Comparison of ENCODE assay signal across 8 cellular contexts in genomic region chr17:58328195-58329034, GRCh38. TPM values are rescaled to one million over a fixed set of nuclear protein-coding genes. Genes with fewer than 3 reads are reported as not detected.
DNase-seq lines count a peak whose midpoint lies in the region; ATAC-seq and FAIRE-seq lines count a peak whose summit lies in the region.

A gene with protein sequence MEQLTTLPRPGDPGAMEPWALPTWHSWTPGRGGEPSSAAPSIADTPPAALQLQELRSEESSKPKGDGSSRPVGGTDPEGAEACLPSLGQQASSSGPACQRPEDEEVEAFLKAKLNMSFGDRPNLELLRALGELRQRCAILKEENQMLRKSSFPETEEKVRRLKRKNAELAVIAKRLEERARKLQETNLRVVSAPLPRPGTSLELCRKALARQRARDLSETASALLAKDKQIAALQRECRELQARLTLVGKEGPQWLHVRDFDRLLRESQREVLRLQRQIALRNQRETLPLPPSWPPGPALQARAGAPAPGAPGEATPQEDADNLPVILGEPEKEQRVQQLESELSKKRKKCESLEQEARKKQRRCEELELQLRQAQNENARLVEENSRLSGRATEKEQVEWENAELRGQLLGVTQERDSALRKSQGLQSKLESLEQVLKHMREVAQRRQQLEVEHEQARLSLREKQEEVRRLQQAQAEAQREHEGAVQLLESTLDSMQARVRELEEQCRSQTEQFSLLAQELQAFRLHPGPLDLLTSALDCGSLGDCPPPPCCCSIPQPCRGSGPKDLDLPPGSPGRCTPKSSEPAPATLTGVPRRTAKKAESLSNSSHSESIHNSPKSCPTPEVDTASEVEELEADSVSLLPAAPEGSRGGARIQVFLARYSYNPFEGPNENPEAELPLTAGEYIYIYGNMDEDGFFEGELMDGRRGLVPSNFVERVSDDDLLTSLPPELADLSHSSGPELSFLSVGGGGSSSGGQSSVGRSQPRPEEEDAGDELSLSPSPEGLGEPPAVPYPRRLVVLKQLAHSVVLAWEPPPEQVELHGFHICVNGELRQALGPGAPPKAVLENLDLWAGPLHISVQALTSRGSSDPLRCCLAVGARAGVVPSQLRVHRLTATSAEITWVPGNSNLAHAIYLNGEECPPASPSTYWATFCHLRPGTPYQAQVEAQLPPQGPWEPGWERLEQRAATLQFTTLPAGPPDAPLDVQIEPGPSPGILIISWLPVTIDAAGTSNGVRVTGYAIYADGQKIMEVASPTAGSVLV (N-terminal part only) (minus strand): TSS chr17:58328795. CDS start chr17:58327920, 875 bp downstream.

- POLR2A ChIA-PET in activated CD8-positive, alpha-beta T cell treated with anti-CD3 and anti-CD28 coated beads, Interleukin-2, amount 10 ng/mL, durations not matched to agents 7 days and 5 days (lab: Charles Lee): interaction anchor here (0.7 to 28.8 kb wide), 13 partner anchors 11 to 303 kb away, joined by 3 to 2649 read pairs (median 4); partner anchors contain the start of genes RNF43 and SUPT4H1

- CTCF ChIA-PET in activated CD8-positive, alpha-beta T cell treated with anti-CD3 and anti-CD28 coated beads, Interleukin-2, amount 10 ng/mL, durations not matched to agents 7 days and 5 days (lab: Charles Lee): interaction anchor here (0.7 to 4.4 kb wide), 8 partner anchors 9 to 89 kb away, joined by 3 to 62 read pairs (median 9); partner anchors contain the start of genes RNF43 and SUPT4H1

- peaks cover 58% of the 10 kb centered on the region for H3K36me3 Mint-ChIP-seq in activated CD8-positive, alpha-beta T cell treated with anti-CD3 and anti-CD28 coated beads, Interleukin-2, amount 10 ng/mL, durations not matched to agents 7 days and 5 days (ENCODE audit: low read depth)

- H3K27ac Mint-ChIP-seq in activated CD8-positive, alpha-beta T cell treated with anti-CD3 and anti-CD28 coated beads, Interleukin-2, amount 10 ng/mL, durations not matched to agents 7 days and 5 days: peak within 1 kb of the TSS; percentile 92

- H3K27ac ChIP-seq in skin epidermis: peak within 1 kb of the TSS in 13 of 21 experiments; percentile 6 to 98 (median 56)

- peaks cover 12% of the 10 kb centered on the region for H3K27me3 Mint-ChIP-seq in activated CD8-positive, alpha-beta T cell treated with anti-CD3 and anti-CD28 coated beads, Interleukin-2, amount 10 ng/mL, durations not matched to agents 7 days and 5 days (ENCODE audit: low read depth)

- DNase-seq in Jurkat, Clone E6-1 (ENCODE audit: low read depth, low spot score): peak; percentile 81
- DNase-seq in activated CD8-positive, alpha-beta T cell treated with anti-CD3 and anti-CD28 coated beads, Interleukin-2, amount 10 ng/mL, durations not matched to agents 7 days and 5 days: peak; percentile 92
- DNase-seq in germinal center (ENCODE audit: low spot score) (peak; percentile 73), SW 1271 (lab: John Stamatoyannopoulos, UW) (no peak), RCC 7860 (ENCODE audit: low spot score) (no peak), GOT3 (lab: John Stamatoyannopoulos, UW) (no peak)

- no peaks in the 10 kb centered on the region for H3K9me3 Mint-ChIP-seq in activated CD8-positive, alpha-beta T cell treated with anti-CD3 and anti-CD28 coated beads, Interleukin-2, amount 10 ng/mL, durations not matched to agents 7 days and 5 days (ENCODE audit: insufficient read depth)

- peak within 1 kb of the TSS; percentile 100 for H3K4me3 ChIP-seq in Jurkat, Clone E6-1 (ENCODE audit: low read length)
- H3K4me3 ChIP-seq in skin epidermis: peak within 1 kb of the TSS in 5 of 7 experiments; percentile 43 to 65 (median 59)

- H3K4me1 Mint-ChIP-seq in activated CD8-positive, alpha-beta T cell treated with anti-CD3 and anti-CD28 coated beads, Interleukin-2, amount 10 ng/mL, durations not matched to agents 7 days and 5 days (ENCODE audit: low read depth): peaks cover 42% of the 10 kb centered on the region

- H3K4me3 Mint-ChIP-seq in activated CD8-positive, alpha-beta T cell treated with anti-CD3 and anti-CD28 coated beads, Interleukin-2, amount 10 ng/mL, durations not matched to agents 7 days and 5 days: peak within 1 kb of the TSS; percentile 99

- peak; percentile 21 for ATAC-seq in GM18907 (IDR thresholded peaks at IDR 0.05; ENCODE audit: unreplicated experiment)
- ATAC-seq in activated CD8-positive, alpha-beta T cell treated with anti-CD3 and anti-CD28 coated beads, Interleukin-2, amount 10 ng/mL, durations not matched to agents 7 days and 5 days: peak; percentile 20

- FAIRE-seq in RCC 7860 (lab: Jason Lieb, UNC): no peak

RNA-seq across cellular contexts. Expression of the gene that starts here (rescaled TPM):
- polyA plus RNA-seq in Jurkat, Clone E6-1 (2012; ENCODE audit: insufficient read depth, insufficient read length): 13.8 TPM
- total RNA-seq in activated CD8-positive, alpha-beta T cell treated with anti-CD3 and anti-CD28 coated beads, Interleukin-2, amount 10 ng/mL, durations not matched to agents 7 days and 5 days: 10 to 100 TPM; 45.8 to 51.5 TPM

Comparison
In these comparisons a context has a peak if more than half of its experiments do, and no peak if none do; other contexts are left out.
1. DNase-seq: peak in Jurkat, Clone E6-1 (single experiment), activated CD8-positive, alpha-beta T cell treated with anti-CD3 and anti-CD28 coated beads, Interleukin-2, amount 10 ng/mL, durations not matched to agents 7 days and 5 days (single experiment) and germinal center (single experiment); none in SW 1271 (0 of 2), RCC 7860 (single experiment) and GOT3 (single experiment).